Comparison of ENCODE assay signal across 8 cellular contexts in the genomic region with DNA sequence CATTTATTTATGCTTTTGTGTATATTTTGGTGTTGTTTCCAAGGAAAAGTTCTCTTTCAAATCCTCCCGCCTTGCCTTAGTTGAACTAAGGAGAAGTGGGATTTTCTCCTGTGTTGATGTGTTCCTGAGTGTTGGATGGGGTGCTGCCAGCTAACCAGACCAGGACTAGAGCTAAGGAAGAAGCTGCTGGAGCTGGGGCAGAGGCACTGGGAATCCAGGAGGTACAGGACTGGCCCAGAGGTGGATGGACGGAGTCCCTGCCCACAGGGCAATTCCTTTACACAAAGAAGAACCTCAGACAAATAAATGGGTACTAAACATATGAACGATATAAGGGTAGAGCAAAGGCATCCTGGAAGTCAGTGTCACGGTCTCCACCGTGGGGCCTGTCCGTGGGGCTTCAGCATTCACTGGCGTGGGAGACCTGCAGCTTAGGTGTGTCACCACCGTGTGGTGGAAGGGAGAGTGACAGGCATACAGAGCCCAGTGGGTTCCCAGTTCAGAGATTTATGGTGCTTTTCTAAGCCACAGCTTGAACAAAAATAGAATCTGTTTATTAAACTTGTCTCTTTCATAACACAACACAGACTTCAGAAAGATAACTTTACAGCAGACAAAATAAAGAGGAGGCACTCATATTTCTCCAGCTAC.
DNase-seq lines count a peak whose midpoint lies in the region; ATAC-seq and TF ChIP-seq lines count a peak whose summit lies in the region.

No MANE protein-coding gene starts in this region.

- TF ChIP-seq POLR2A in IMR-90 (IDR thresholded peaks at IDR 0.05; ENCODE audit: low read depth, low read length), result no peak

- no peaks in the 10 kb centered on the region for H3K36me3 ChIP-seq in IMR-90 (ENCODE audit: control insufficient read depth, insufficient read depth, low read length)
- no peaks in the 10 kb centered on the region for H3K36me3 ChIP-seq in fibroblast of lung (ENCODE audit: control insufficient read depth, insufficient read depth, low read length)
- H3K36me3 ChIP-seq in effector memory CD4-positive, alpha-beta T cell (ENCODE audit: control insufficient read depth, insufficient read depth, low read length), result no peaks in the 10 kb centered on the region

- peak; percentile 58 for TF ChIP-seq RAD21 in IMR-90 (IDR thresholded peaks at IDR 0.05; ENCODE audit: low read length)

- peaks cover 17% of the 10 kb centered on the region for H3K4me1 Mint-ChIP-seq in activated CD4-positive, alpha-beta memory T cell treated with anti-CD3 and anti-CD28 coated beads, Interleukin-2, amount 10 ng/mL, durations not matched to agents 7 days and 5 days
- peaks cover 16% of the 10 kb centered on the region for H3K4me1 Mint-ChIP-seq in neural crest cell

- H3K9me3 ChIP-seq in IMR-90 (ENCODE audit: control insufficient read depth, insufficient read depth, low read length) (no peaks in the 10 kb centered on the region), fibroblast of lung (ENCODE audit: control insufficient read depth, insufficient read depth, low read depth, low read length) (no peaks in the 10 kb centered on the region)
- no peaks in the 10 kb centered on the region for H3K9me3 ChIP-seq in effector memory CD4-positive, alpha-beta T cell (ENCODE audit: control insufficient read depth, low read length)

- H2AK9ac ChIP-seq in IMR-90 (replicated peaks; ENCODE audit: low read depth, low read length, poor library complexity), result no peak overlapping the region

- H3K27ac Mint-ChIP-seq in activated CD4-positive, alpha-beta memory T cell treated with anti-CD3 and anti-CD28 coated beads, Interleukin-2, amount 10 ng/mL, durations not matched to agents 7 days and 5 days, result no peak overlapping the region
- H3K27ac Mint-ChIP-seq in neural crest cell (ENCODE audit: unreplicated experiment), result peak overlapping the region; percentile 62

- no peaks in the 10 kb centered on the region for H3K27me3 Mint-ChIP-seq in activated CD4-positive, alpha-beta memory T cell treated with anti-CD3 and anti-CD28 coated beads, Interleukin-2, amount 10 ng/mL, durations not matched to agents 7 days and 5 days
- no peaks in the 10 kb centered on the region for H3K27me3 Mint-ChIP-seq in neural crest cell (ENCODE audit: low read depth)

- POLR2A ChIA-PET in IMR-90 (lab: Charles Lee; ENCODE audit: unreplicated experiment), result interaction anchor here (0.7 kb wide), 1 partner anchor 8 kb away, joined by 3 read pairs; no protein-coding TSS in a partner anchor
- POLR2A ChIA-PET in activated CD4-positive, alpha-beta memory T cell treated with anti-CD3 and anti-CD28 coated beads, Interleukin-2, amount 10 ng/mL, durations not matched to agents 7 days and 5 days (lab: Charles Lee), result no interaction called here

- H3K36me3 Mint-ChIP-seq in activated CD4-positive, alpha-beta memory T cell treated with anti-CD3 and anti-CD28 coated beads, Interleukin-2, amount 10 ng/mL, durations not matched to agents 7 days and 5 days (ENCODE audit: low read depth), result no peaks in the 10 kb centered on the region
- H3K36me3 Mint-ChIP-seq in neural crest cell (ENCODE audit: low read depth), result no peaks in the 10 kb centered on the region

- H2AK5ac ChIP-seq in IMR-90 (ENCODE audit: low read depth, low read length), result no peak overlapping the region; the same call in 1 of the 2 replicates

- no peaks in the 10 kb centered on the region for H3K9me3 Mint-ChIP-seq in activated CD4-positive, alpha-beta memory T cell treated with anti-CD3 and anti-CD28 coated beads, Interleukin-2, amount 10 ng/mL, durations not matched to agents 7 days and 5 days
- no peaks in the 10 kb centered on the region for H3K9me3 Mint-ChIP-seq in neural crest cell

- H3K9me1 ChIP-seq in IMR-90 (ENCODE audit: insufficient read depth, low read length), result no peaks in the 10 kb centered on the region; the same call in 1 of the 2 replicates

- no peak overlapping the region for H2BK15ac ChIP-seq in IMR-90 (ENCODE audit: low read depth, low read length)

- TF ChIP-seq CTCF in IMR-90 (conservative IDR thresholded peaks at IDR 0.05; ENCODE audit: low read depth, low read length), result peak; percentile 45
- peak; percentile 58 to 68 for TF ChIP-seq CTCF in fibroblast of lung (conservative IDR thresholded peaks at IDR 0.05 in 1 of 2, IDR thresholded peaks at IDR 0.05 in 1 of 2; ENCODE audit: low read depth in 1 of 2, low read length in 2 of 2)
- peak; percentile 71 for TF ChIP-seq CTCF in neural crest cell (conservative IDR thresholded peaks at IDR 0.05)

- no peak overlapping the region for H3K23ac ChIP-seq in IMR-90 (ENCODE audit: low read depth, low read length)

- no peak overlapping the region for H3K4me2 ChIP-seq in IMR-90 (ENCODE audit: low read depth, low read length)
- no peak overlapping the region for H3K4me2 ChIP-seq in fibroblast of lung (ENCODE audit: extremely low read depth, insufficient read depth, low read length)

- no peak overlapping the region for H2BK20ac ChIP-seq in IMR-90 (ENCODE audit: low read depth, low read length)

- no CpG with 5 or more reads among the region's 8 CpGs for WGBS in IMR-90 (ENCODE audit: extremely low coverage in 2 of 2, insufficient read length in 1 of 2), 2 experiments

- H3K9ac ChIP-seq in IMR-90 (ENCODE audit: low read depth, low read length) (no peak overlapping the region), fibroblast of lung (ENCODE audit: insufficient read depth, low read length) (no peak overlapping the region)

- H3K4me3 ChIP-seq in IMR-90 (ENCODE audit: insufficient read depth, low read depth, low read length) (no peak overlapping the region), fibroblast of lung (replicated peaks in 1 of 4; ENCODE audit: control extremely low read depth in 1 of 4, insufficient read depth in 1 of 4, low read depth in 3 of 4, low read length in 4 of 4) (no peak overlapping the region)
- H3K4me3 ChIP-seq in effector memory CD4-positive, alpha-beta T cell (ENCODE audit: insufficient read depth, low read depth, low read length, poor library complexity, severe bottlenecking), result no peak overlapping the region

- H2AFZ ChIP-seq in IMR-90 (replicated peaks; ENCODE audit: low read length, poor library complexity) (no peak overlapping the region), fibroblast of lung (ENCODE audit: low read length) (no peak overlapping the region)

- H3K18ac ChIP-seq in IMR-90 (ENCODE audit: low read depth, low read length), result no peak overlapping the region

- H4K20me1 ChIP-seq in IMR-90 (ENCODE audit: insufficient read depth, low read length), result no peaks in the 10 kb centered on the region
- H4K20me1 ChIP-seq in fibroblast of lung (ENCODE audit: control insufficient read depth, extremely low read depth, insufficient read depth, low read length), result no peaks in the 10 kb centered on the region

- H3K27me3 ChIP-seq in IMR-90 (ENCODE audit: control insufficient read depth, insufficient read depth, low read length) (no peaks in the 10 kb centered on the region), fibroblast of lung (ENCODE audit: control insufficient read depth, insufficient read depth, low read length) (no peaks in the 10 kb centered on the region)
- H3K27me3 ChIP-seq in effector memory CD4-positive, alpha-beta T cell (replicated peaks; ENCODE audit: control insufficient read depth, insufficient read depth, low read length, poor library complexity, severe bottlenecking), result no peaks in the 10 kb centered on the region

- H4K5ac ChIP-seq in IMR-90 (ENCODE audit: low read depth, low read length), result no peak overlapping the region

- no peak overlapping the region for H3K4me3 Mint-ChIP-seq in activated CD4-positive, alpha-beta memory T cell treated with anti-CD3 and anti-CD28 coated beads, Interleukin-2, amount 10 ng/mL, durations not matched to agents 7 days and 5 days
- H3K4me3 Mint-ChIP-seq in neural crest cell, result no peak overlapping the region

- CTCF ChIA-PET in IMR-90 (lab: Yijun Ruan, JAX), result interaction anchor here (0.6 to 1.1 kb wide), 2 partner anchors 97 to 230 kb away, joined by 5 to 7 read pairs; no protein-coding TSS in a partner anchor
- CTCF ChIA-PET in activated CD4-positive, alpha-beta memory T cell treated with anti-CD3 and anti-CD28 coated beads, Interleukin-2, amount 10 ng/mL, durations not matched to agents 7 days and 5 days (lab: Charles Lee), result interaction anchor here (0.8 to 2.0 kb wide), 8 partner anchors 9 to 296 kb away, joined by 3 to 5 read pairs (median 3); no protein-coding TSS in a partner anchor

- intact Hi-C loops in IMR-90 (cut with micrococcal nuclease), result loop anchor here (5.0 to 10.0 kb wide), 3 partner anchors 230 to 300 kb away; a partner anchor contains a TSS

- no peaks in the 10 kb centered on the region; the same call in 1 of the 2 replicates for H3K4me1 ChIP-seq in IMR-90 (ENCODE audit: control insufficient read depth, insufficient read depth, low read length)
- H3K4me1 ChIP-seq in fibroblast of lung (ENCODE audit: control insufficient read depth, extremely low read depth, insufficient read depth, low read length), result no peaks in the 10 kb centered on the region
- H3K4me1 ChIP-seq in effector memory CD4-positive, alpha-beta T cell (ENCODE audit: control insufficient read depth, insufficient read depth, low read length, poor library complexity, severe bottlenecking), result no peaks in the 10 kb centered on the region

- H3K27ac ChIP-seq in IMR-90 (ENCODE audit: insufficient read depth, low read length), result no peak overlapping the region
- no peak overlapping the region for H3K27ac ChIP-seq in fibroblast of lung (ENCODE audit: insufficient read depth, low read length)
- no peak overlapping the region for H3K27ac ChIP-seq in effector memory CD4-positive, alpha-beta T cell (ENCODE audit: insufficient read depth, low read length, poor library complexity, severe bottlenecking)

- H3K56ac ChIP-seq in IMR-90 (ENCODE audit: extremely low read depth, insufficient read depth, low read length), result no peak overlapping the region

- H3K79me2 ChIP-seq in fibroblast of lung (ENCODE audit: control insufficient read depth, insufficient read depth, low read length), result no peaks in the 10 kb centered on the region

- no peak overlapping the region for H2BK120ac ChIP-seq in IMR-90 (ENCODE audit: low read depth, low read length)

- ATAC-seq in IMR-90 (ENCODE audit: low read depth) (peak; percentile 95), HG03159 (IDR thresholded peaks at IDR 0.05; ENCODE audit: unreplicated experiment) (no peak)

- dilution Hi-C loops in IMR-90 (cut with HindIII; ENCODE audit: low sequenced_read_pairs, unreplicated experiment), result no loop called here

- BruUV-seq in IMR-90 (replicated peaks; lab: Mats Ljungman, UMichigan), result no TSS peak

- in situ Hi-C loops in IMR-90 (cut with MboI; ENCODE audit: low sequenced_read_pairs), result no loop called here

- H3K14ac ChIP-seq in IMR-90 (replicated peaks; ENCODE audit: low read depth, low read length), result no peak overlapping the region

- no peak overlapping the region for H4K8ac ChIP-seq in IMR-90 (ENCODE audit: low read depth in 2 of 2, low read length in 2 of 2)

- H4K91ac ChIP-seq in IMR-90 (ENCODE audit: insufficient read depth, low read depth, low read length), result no peak overlapping the region

- H3K4ac ChIP-seq in IMR-90 (ENCODE audit: low read depth, low read length), result no peak overlapping the region

- DNase-seq in D341Med (ENCODE audit: low spot score), result peak; percentile 43
- DNase-seq in IMR-90, result peak; percentile 25
- DNase-seq in activated CD4-positive, alpha-beta memory T cell treated with anti-CD3 and anti-CD28 coated beads, Interleukin-2, amount 10 ng/mL, durations not matched to agents 7 days and 5 days, result peak; percentile 21
- DNase-seq in fibroblast of lung (ENCODE audit: low read depth in 2 of 2), result peak; percentile 16 to 31
- peak; percentile 33 for DNase-seq in neural crest cell (ENCODE audit: low read depth, low spot score)
- DNase-seq in OCI-M2 (lab: John Stamatoyannopoulos, UW; ENCODE audit: unreplicated experiment), result no peak
- DNase-seq in effector memory CD4-positive, alpha-beta T cell, result no peak

- H2BK5ac ChIP-seq in IMR-90 (ENCODE audit: low read depth, low read length, poor library complexity, severe bottlenecking), result no peak overlapping the region

- H3K79me1 ChIP-seq in IMR-90 (ENCODE audit: low read depth in 1 of 2, low read length in 2 of 2), result no peaks in the 10 kb centered on the region

Comparison
In these comparisons a context has a peak if more than half of its experiments do, and no peak if none do; other contexts are left out.
1. DNase-seq: peak in D341Med (single experiment), IMR-90 (single experiment), activated CD4-positive, alpha-beta memory T cell treated with anti-CD3 and anti-CD28 coated beads, Interleukin-2, amount 10 ng/mL, durations not matched to agents 7 days and 5 days (single experiment), fibroblast of lung (2 of 2) and neural crest cell (single experiment); none in OCI-M2 (single experiment) and effector memory CD4-positive, alpha-beta T cell (0 of 3).
2. Peak in every context shown above with its lines, with median percentiles within 50 percentile points of each other: CTCF ChIP-seq.